ENCODE assay signal across 8 cellular contexts in the genomic region with DNA sequence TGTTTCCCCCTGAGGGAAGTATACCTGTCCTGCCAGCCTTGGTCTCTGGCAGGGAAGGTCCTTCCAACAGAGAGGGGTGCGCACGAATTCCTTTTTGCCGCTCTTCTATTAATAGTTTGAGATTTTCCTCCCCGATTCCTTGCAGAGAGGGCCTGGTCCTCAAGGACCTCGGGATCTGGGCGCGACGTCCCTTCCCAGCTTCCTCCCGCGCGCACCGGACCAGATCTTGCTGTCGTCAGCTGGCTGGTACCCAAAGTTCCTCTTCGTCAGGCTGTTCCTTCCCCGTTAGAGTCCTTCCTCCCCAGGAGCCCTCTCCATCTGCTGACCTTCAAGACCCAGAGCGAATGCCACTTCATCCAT. TPM values are rescaled to one million over a fixed set of nuclear protein-coding genes. Genes with fewer than 3 reads are reported as not detected.
A peak's percentile ranks its signal among the peaks of the same experiment; 100 is the strongest.
DNase-seq lines count a peak whose midpoint lies in the region; TF ChIP-seq lines count a peak whose summit lies in the region.

No MANE protein-coding gene starts in this region.

- POLR2A ChIA-PET in MCF 10A (lab: Yijun Ruan, JAX) = interaction anchor here (0.7 to 9.7 kb wide), 18 partner anchors 11 to 1016 kb away, joined by 3 to 283 read pairs (median 7); a partner anchor contains a TSS

- H3K27ac Mint-ChIP-seq in MCF 10A (ENCODE audit: low read depth, unreplicated experiment) = peak overlapping the region; percentile 93

- H3K36me3 ChIP-seq in OCI-LY1 (ENCODE audit: insufficient read depth, low read length) = no peaks in the 10 kb centered on the region

- peaks cover 14% of the 10 kb centered on the region for H3K4me1 ChIP-seq in OCI-LY1 (ENCODE audit: insufficient read depth, low read length, severe bottlenecking)

- no peaks in the 10 kb centered on the region for H3F3A ChIP-seq in OCI-LY1 (ENCODE audit: insufficient read depth, low read length)

- H3K4me3 ChIP-seq in OCI-LY1 (ENCODE audit: low read depth, low read length, poor library complexity, severe bottlenecking) (peak overlapping the region; percentile 91), iPS-18c (ENCODE audit: insufficient read depth, low read depth, low read length) (peak overlapping the region; percentile 85), retinal pigment epithelial cell (ENCODE audit: low read length) (peak overlapping the region; percentile 100)

- TF ChIP-seq CTCF in GM13976 (IDR thresholded peaks at IDR 0.05; ENCODE audit: borderline replicate concordance, control extremely low read depth, extremely low read depth, insufficient read depth, missing control alignments) = no peak
- no peak for TF ChIP-seq CTCF in OCI-LY1 (IDR thresholded peaks at IDR 0.05; ENCODE audit: low read length)
- TF ChIP-seq CTCF in MCF 10A (IDR thresholded peaks at IDR 0.05; ENCODE audit: unreplicated experiment) = no peak
- no peak for TF ChIP-seq CTCF in retinal pigment epithelial cell (conservative IDR thresholded peaks at IDR 0.05; ENCODE audit: low read depth, low read length)

- no peak overlapping the region for H2AFZ ChIP-seq in OCI-LY1 (ENCODE audit: low read length)

- peak overlapping the region; percentile 43 for H3K27ac ChIP-seq in OCI-LY1 (ENCODE audit: low read depth, low read length, poor library complexity, severe bottlenecking)

- no peaks in the 10 kb centered on the region for H3K9me2 ChIP-seq in OCI-LY1 (ENCODE audit: low read depth, low read length)

- H3K79me2 ChIP-seq in OCI-LY1 (ENCODE audit: insufficient read depth, low read length) = peaks cover 5% of the 10 kb centered on the region; the same call in 1 of the 2 replicates

- DNase-seq in AG08396 (ENCODE audit: low spot score) = peak; percentile 26
- peak; percentile 20 for DNase-seq in GM13976 (ENCODE audit: low spot score)
- peak; percentile 57 for DNase-seq in MCF 10A (ENCODE audit: unreplicated experiment)
- DNase-seq in retinal pigment epithelial cell (ENCODE audit: low read depth) = no peak
- DNase-seq in epidermal melanocyte (ENCODE audit: insufficient read length, low spot score) = no peak
- DNase-seq in activated effector memory CD4-positive, alpha-beta T cell treated with Interleukin-2 at 50 U/mL for 16 hours = no peak

- no TSS peak for BruUV-seq in MCF 10A (replicated peaks; lab: Mats Ljungman, UMichigan)

- intact Hi-C loops in MCF 10A (cut with micrococcal nuclease) = loop anchor here (1.0 to 5.0 kb wide), 2 partner anchors 39 to 281 kb away; no protein-coding TSS in a partner anchor

- no peaks in the 10 kb centered on the region for H3K9me3 Mint-ChIP-seq in MCF 10A (ENCODE audit: unreplicated experiment)

- H3K9me3 ChIP-seq in OCI-LY1 (ENCODE audit: low read length) (no peaks in the 10 kb centered on the region), iPS-18c (ENCODE audit: control insufficient read depth, insufficient read depth, low read length) (no peaks in the 10 kb centered on the region)

- peak overlapping the region; percentile 83 for H3K9ac ChIP-seq in OCI-LY1 (ENCODE audit: low read length)

- H3K4me1 Mint-ChIP-seq in MCF 10A (ENCODE audit: insufficient read depth, unreplicated experiment) = peaks cover 15% of the 10 kb centered on the region

- peak overlapping the region; percentile 97 for H3K4me3 Mint-ChIP-seq in MCF 10A (ENCODE audit: unreplicated experiment)

- no peaks in the 10 kb centered on the region for H3K27me3 ChIP-seq in OCI-LY1 (ENCODE audit: insufficient read depth, low read length)

- peak overlapping the region; percentile 96 for H3K4me2 ChIP-seq in OCI-LY1 (ENCODE audit: low read length)

- H3K27me3 Mint-ChIP-seq in MCF 10A (ENCODE audit: insufficient read depth, unreplicated experiment) = no peaks in the 10 kb centered on the region

- H4K20me1 ChIP-seq in OCI-LY1 (ENCODE audit: insufficient read depth, low read length) = no peaks in the 10 kb centered on the region

- peaks cover 11% of the 10 kb centered on the region for H3K36me3 Mint-ChIP-seq in MCF 10A (ENCODE audit: insufficient read depth, unreplicated experiment)

- in situ Hi-C loops in GM13976 (cut with MboI; ENCODE audit: low sequenced_read_pairs, unreplicated experiment) = loop anchor here (10.0 to 25.0 kb wide), 2 partner anchors 184 to 281 kb away; no protein-coding TSS in a partner anchor

- CTCF ChIA-PET in MCF 10A (lab: Yijun Ruan, JAX) = interaction anchor here (0.5 to 15.9 kb wide), 6 partner anchors 39 to 1742 kb away, joined by 3 to 338 read pairs (median 4); a partner anchor contains a TSS

RNA-seq across cellular contexts. Expression of a gene that starts 0.7 kb away (rescaled TPM):
- total RNA-seq in MCF 10A (2022) = 163 and 184 TPM in 2 replicates

Comparison
In these comparisons a context has a peak if more than half of its experiments do, and no peak if none do; other contexts are left out.
1. DNase-seq: peak in AG08396 (single experiment), GM13976 (single experiment) and MCF 10A (single experiment); none in retinal pigment epithelial cell (single experiment), epidermal melanocyte (single experiment) and activated effector memory CD4-positive, alpha-beta T cell treated with Interleukin-2 at 50 U/mL for 16 hours (single experiment).
2. Peak in every context shown above with its lines, with median percentiles within 50 percentile points of each other: H3K4me3 ChIP-seq.